In genomic region chr10:19872504-19873271, GRCh38 we compare ENCODE assay signal across 1 cellular context.
TF ChIP-seq lines count a peak whose summit lies in the region.

No MANE protein-coding gene starts in this region.

TF ChIP-seq in H1, 55 proteins besides CTCF, POLR2A, EP300 and RAD21:
- no peak for TF ChIP-seq SIRT6 (IDR thresholded peaks at IDR 0.05; ENCODE audit: low read length)
- TF ChIP-seq EZH2 (IDR thresholded peaks at IDR 0.05; ENCODE audit: low read depth, low read length, severe bottlenecking): no peak
- no peak for TF ChIP-seq CEBPB (IDR thresholded peaks at IDR 0.05; ENCODE audit: low read depth, low read length)
- TF ChIP-seq RFX5 (IDR thresholded peaks at IDR 0.05; ENCODE audit: borderline replicate concordance, low read depth, low read length): no peak
- TF ChIP-seq ASH2L (IDR thresholded peaks at IDR 0.05; ENCODE audit: low read length): no peak
- no peak for TF ChIP-seq POLR2AphosphoS5 (IDR thresholded peaks at IDR 0.05; ENCODE audit: low read depth, low read length)
- no peak for TF ChIP-seq SIN3A (conservative IDR thresholded peaks at IDR 0.05 in 1 of 2, IDR thresholded peaks at IDR 0.05 in 1 of 2; ENCODE audit: low read depth in 1 of 2, low read length in 2 of 2)
- no peak for TF ChIP-seq HDAC6 (IDR thresholded peaks at IDR 0.05; ENCODE audit: low read depth, low read length)
- TF ChIP-seq MAX (IDR thresholded peaks at IDR 0.05): no peak
- TF ChIP-seq CREB1 (IDR thresholded peaks at IDR 0.05): no peak
- TF ChIP-seq MAFK (IDR thresholded peaks at IDR 0.05; ENCODE audit: low read depth, low read length): no peak
- no peak for TF ChIP-seq JUND (IDR thresholded peaks at IDR 0.05; ENCODE audit: low read length)
- no peak for TF ChIP-seq PHF8 (conservative IDR thresholded peaks at IDR 0.05; ENCODE audit: low read depth, low read length)
- no peak for TF ChIP-seq SRF (IDR thresholded peaks at IDR 0.05; ENCODE audit: low read depth, low read length)
- no peak for TF ChIP-seq SP4 (IDR thresholded peaks at IDR 0.05; ENCODE audit: low read length)
- TF ChIP-seq YY1 (IDR thresholded peaks at IDR 0.05; ENCODE audit: low read depth, low read length): no peak
- no peak for TF ChIP-seq TAF7 (optimal IDR thresholded peaks at IDR 0.05; ENCODE audit: borderline replicate concordance, low read depth, low read length)
- TF ChIP-seq HDAC2 (IDR thresholded peaks at IDR 0.05; ENCODE audit: borderline replicate concordance in 1 of 2, low read depth in 2 of 2, low read length in 2 of 2): no peak
- TF ChIP-seq SIX5 (IDR thresholded peaks at IDR 0.05; ENCODE audit: low read depth, low read length): no peak
- TF ChIP-seq CBX5 (IDR thresholded peaks at IDR 0.05; ENCODE audit: low read depth, low read length): no peak
